Comparison of ENCODE assay signal across 10 cellular contexts in genomic region chr6:2450546-2450945, GRCh38.
DNase-seq lines count a peak whose midpoint lies in the region; ATAC-seq and TF ChIP-seq lines count a peak whose summit lies in the region.
"Had no signal": no experiment of that assay in that cellular context is flagged by ENCODE, and none has a peak within 500 bp of the region (broad histone marks: within the 10 kb centered on the region; RNA-seq: fewer than 3 reads in every experiment).

No MANE protein-coding gene starts in this region.

- no peak overlapping the region for H3K23ac ChIP-seq in mesendoderm (ENCODE audit: low read length)

- H3K27me3 ChIP-seq in stomach (no peaks in the 10 kb centered on the region), mesendoderm (ENCODE audit: insufficient read depth, low read length, poor library complexity) (no peaks in the 10 kb centered on the region), upper lobe of right lung (no peaks in the 10 kb centered on the region)

- no peak overlapping the region for H3K9ac ChIP-seq in mesendoderm (ENCODE audit: low read length)

- DNase-seq in M059J (ENCODE audit: low read depth): peak; percentile 36
- DNase-seq in NCI-H526 (lab: John Stamatoyannopoulos, UW): peak; percentile 19 to 68
- DNase-seq in dermis blood vessel endothelial cell: peak; percentile 26
- peak; percentile 80 for DNase-seq in stomach
- DNase-seq in GM20000 (ENCODE audit: low spot score): no peak
- no peak for DNase-seq in epidermal melanocyte (ENCODE audit: insufficient read length, low spot score)
- no peak for DNase-seq in mesendoderm
- no peak for DNase-seq in upper lobe of right lung
- DNase-seq: effector memory CD4-positive, alpha-beta T cell; MV-4-11 had no signal

- H3K27ac ChIP-seq in stomach (no peak overlapping the region), mesendoderm (ENCODE audit: low read depth, low read length) (no peak overlapping the region), upper lobe of right lung (no peak overlapping the region)

- no peaks in the 10 kb centered on the region for H3K36me3 ChIP-seq in stomach
- no peaks in the 10 kb centered on the region for H3K36me3 ChIP-seq in mesendoderm (ENCODE audit: control insufficient read depth, insufficient read depth, low read length)
- H3K36me3 ChIP-seq in upper lobe of right lung: no peaks in the 10 kb centered on the region

- no peak overlapping the region for H4K8ac ChIP-seq in mesendoderm (ENCODE audit: low read depth, low read length)

- no peak overlapping the region for H3K4ac ChIP-seq in mesendoderm (ENCODE audit: low read depth, low read length)

- no peak for TF ChIP-seq EP300 in stomach (IDR thresholded peaks at IDR 0.05)

- no peak overlapping the region for H3K56ac ChIP-seq in mesendoderm (ENCODE audit: low read length)

- H3K4me3 ChIP-seq in stomach: no peak overlapping the region
- H3K4me3 ChIP-seq in mesendoderm (ENCODE audit: low read length): no peak overlapping the region
- no peak overlapping the region for H3K4me3 ChIP-seq in upper lobe of right lung

- WGBS in stomach, 5 donors: 26 to 56% (median 38%) methylated on average over 12 of the region's 12 CpGs
- no CpG with 5 or more reads among the region's 12 CpGs for WGBS in mesendoderm (ENCODE audit: extremely low coverage, insufficient coverage, low lambda C conversion rate)

- intact Hi-C loops in stomach (cut with DNase I; ENCODE audit: low total_unique reads): loop anchor here (10.0 kb wide), 1 partner anchor 184 kb away; no protein-coding TSS in a partner anchor
- intact Hi-C loops in upper lobe of right lung (cut with DNase I): no loop called here

- no peak overlapping the region for H2BK120ac ChIP-seq in mesendoderm (ENCODE audit: low read depth, low read length)

- H3K79me1 ChIP-seq in mesendoderm (ENCODE audit: low read length): no peaks in the 10 kb centered on the region

- no peaks in the 10 kb centered on the region for H3K79me2 ChIP-seq in mesendoderm (ENCODE audit: control insufficient read depth, insufficient read depth, low read length)

- no peak overlapping the region for H2BK5ac ChIP-seq in mesendoderm (ENCODE audit: low read length)

- TF ChIP-seq CTCF in stomach (IDR thresholded peaks at IDR 0.05) (no peak), GM20000 (IDR thresholded peaks at IDR 0.05; ENCODE audit: extremely low read depth, missing control alignments) (no peak), upper lobe of right lung (IDR thresholded peaks at IDR 0.05) (no peak)

- TF ChIP-seq POLR2A in stomach (IDR thresholded peaks at IDR 0.05): no peak

- H4K5ac ChIP-seq in mesendoderm (ENCODE audit: low read length): no peak overlapping the region

- H3K9me3 ChIP-seq in stomach: no peaks in the 10 kb centered on the region
- H3K9me3 ChIP-seq in upper lobe of right lung: no peaks in the 10 kb centered on the region

- H2AK5ac ChIP-seq in mesendoderm (ENCODE audit: low read length): no peak overlapping the region

- H3K4me2 ChIP-seq in mesendoderm (ENCODE audit: low read length): no peak overlapping the region

- H2BK15ac ChIP-seq in mesendoderm (replicated peaks; ENCODE audit: low read depth): no peak overlapping the region

- H3K4me1 ChIP-seq in stomach: peaks cover 0 to 7% (median 1%) of the 10 kb centered on the region in 4 donors
- no peaks in the 10 kb centered on the region for H3K4me1 ChIP-seq in mesendoderm (ENCODE audit: control insufficient read depth, low read depth, low read length)
- H3K4me1 ChIP-seq in upper lobe of right lung: no peaks in the 10 kb centered on the region

- H3K18ac ChIP-seq in mesendoderm (ENCODE audit: low read length): no peak overlapping the region

- ATAC-seq in upper lobe of right lung: no peak

Comparison
In these comparisons a context has a peak if more than half of its experiments do, and no peak if none do; other contexts are left out.
1. DNase-seq: peak in M059J (single experiment), NCI-H526 (2 of 2), dermis blood vessel endothelial cell (single experiment) and stomach (single experiment); none in GM20000 (single experiment), epidermal melanocyte (single experiment), mesendoderm (single experiment) and upper lobe of right lung (single experiment).